In the genomic region with DNA sequence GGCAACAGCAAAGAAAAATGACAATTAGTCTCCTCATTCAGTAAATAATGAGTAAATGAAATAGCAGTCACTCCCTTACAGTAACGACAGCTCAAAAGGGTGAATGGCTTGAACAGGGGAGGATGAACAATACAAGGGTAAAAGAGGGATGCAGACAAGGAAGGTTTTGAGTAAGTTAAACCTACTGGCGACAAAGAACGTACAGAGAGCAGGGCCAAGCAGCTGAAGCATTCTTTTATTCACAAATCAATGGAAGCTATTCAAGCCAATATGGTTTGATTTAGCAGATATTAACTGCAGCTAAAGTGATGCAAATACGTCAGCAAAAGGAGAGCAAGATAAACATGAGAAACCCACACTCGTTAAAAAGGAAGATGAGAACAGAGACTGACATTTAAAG, we compare ENCODE assay signal across 21 cellular contexts.
A peak's percentile ranks its signal among the peaks of the same experiment; 100 is the strongest.
DNase-seq lines count a peak whose midpoint lies in the region; ATAC-seq and TF ChIP-seq lines count a peak whose summit lies in the region.
"Had no signal": no experiment of that assay in that cellular context is flagged by ENCODE, and none has a peak within 500 bp of the region (broad histone marks: within the 10 kb centered on the region; RNA-seq: fewer than 3 reads in every experiment).

No MANE protein-coding gene starts in this region.

- no peaks in the 10 kb centered on the region for H3F3A ChIP-seq in SK-N-SH (replicated peaks; ENCODE audit: insufficient read depth)

- H3K27me3 ChIP-seq in IMR-90 (ENCODE audit: control insufficient read depth, insufficient read depth, low read length) (no peaks in the 10 kb centered on the region), SK-N-SH (ENCODE audit: insufficient read depth) (no peaks in the 10 kb centered on the region)
- H3K27me3 ChIP-seq: ascending aorta, BLaER1, gastroesophageal sphincter, tibial artery had no signal

- no peak for TF ChIP-seq POLR2A in IMR-90 (IDR thresholded peaks at IDR 0.05; ENCODE audit: low read depth, low read length)

- H3K79me2 ChIP-seq in SK-N-SH (ENCODE audit: insufficient read depth): no peaks in the 10 kb centered on the region

- H3K36me3 ChIP-seq in IMR-90 (ENCODE audit: control insufficient read depth, insufficient read depth, low read length): no peaks in the 10 kb centered on the region
- H3K36me3 ChIP-seq in SK-N-SH (replicated peaks in 1 of 2; ENCODE audit: control insufficient read depth in 1 of 2, insufficient read depth in 2 of 2, low read length in 1 of 2): no peaks in the 10 kb centered on the region
- H3K36me3 ChIP-seq: ascending aorta, BLaER1, gastroesophageal sphincter, tibial artery had no signal

- DNase-seq in activated CD4-positive, alpha-beta T cell treated with anti-CD3 and anti-CD28 coated beads for 36 hours: no peak
- DNase-seq in activated CD4-positive, alpha-beta T cell treated with anti-CD3 and anti-CD28 coated beads, Interleukin-2, amount 50 U/mL, for 4 hours: no peak
- peak; percentile 15 for DNase-seq in IMR-90
- DNase-seq in activated naive CD8-positive, alpha-beta T cell treated with anti-CD3 and anti-CD28 coated beads for 36 hours: no peak
- no peak for DNase-seq in natural killer cell treated with Interleukin-12 subunit alpha and Interleukin-12 subunit beta and Interleukin-15 and Interleukin-18, amount 100 ng/mL, for 72 hours (ENCODE audit: low spot score)
- no peak for DNase-seq in SK-N-SH
- no peak for DNase-seq in CD1c-positive myeloid dendritic cell (ENCODE audit: extremely low spot score)
- DNase-seq: 8988T; DMS79 treated with DMSO at 0.1 percent for 48 hours; KG1; NCI-H1105 treated with DMSO at 0.1 percent for 48 hours; NCI-H2171 treated with DMSO at 0.1 percent for 48 hours; stimulated activated CD4-positive, alpha-beta T cell treated with anti-CD3 and anti-CD28 coated beads, Interleukin-4, amount 100 ng/mL, for 4 hours; SW 1271; tibial artery had no signal

- peak overlapping the region; percentile 57; the same call in 1 of the 2 replicates for H3K9ac ChIP-seq in IMR-90 (ENCODE audit: low read depth, low read length)
- no peak overlapping the region for H3K9ac ChIP-seq in SK-N-SH
- H3K9ac ChIP-seq: BLaER1 had no signal

- no peaks in the 10 kb centered on the region for H3K9me1 ChIP-seq in IMR-90 (ENCODE audit: insufficient read depth, low read length)

- H3K4ac ChIP-seq in IMR-90 (ENCODE audit: low read depth, low read length): no peak overlapping the region

- no peak overlapping the region for H3K56ac ChIP-seq in IMR-90 (ENCODE audit: extremely low read depth, insufficient read depth, low read length)

- no peak overlapping the region for H3K4me3 ChIP-seq in IMR-90 (ENCODE audit: insufficient read depth, low read depth, low read length)
- H3K4me3 ChIP-seq in SK-N-SH (ENCODE audit: low read depth in 2 of 2, low read length in 1 of 2): no peak overlapping the region
- H3K4me3 ChIP-seq: ascending aorta, BLaER1, gastroesophageal sphincter, skin epidermis, tibial artery had no signal

- H4K91ac ChIP-seq in IMR-90 (ENCODE audit: insufficient read depth, low read depth, low read length): no peak overlapping the region

- TF ChIP-seq CTCF in IMR-90 (conservative IDR thresholded peaks at IDR 0.05; ENCODE audit: low read depth, low read length) (no peak), SK-N-SH (IDR thresholded peaks at IDR 0.05) (no peak)

- no peaks in the 10 kb centered on the region for H3K9me3 Mint-ChIP-seq in activated CD4-positive, alpha-beta T cell treated with anti-CD3 and anti-CD28 coated beads for 36 hours (ENCODE audit: low read depth)
- H3K9me3 Mint-ChIP-seq in activated naive CD8-positive, alpha-beta T cell treated with anti-CD3 and anti-CD28 coated beads for 36 hours: no peaks in the 10 kb centered on the region
- no peaks in the 10 kb centered on the region for H3K9me3 Mint-ChIP-seq in natural killer cell treated with Interleukin-12 subunit alpha and Interleukin-12 subunit beta and Interleukin-15 and Interleukin-18, amount 100 ng/mL, for 72 hours

- H3K27ac Mint-ChIP-seq in activated CD4-positive, alpha-beta T cell treated with anti-CD3 and anti-CD28 coated beads for 36 hours: peak overlapping the region; percentile 87
- H3K27ac Mint-ChIP-seq in activated naive CD8-positive, alpha-beta T cell treated with anti-CD3 and anti-CD28 coated beads for 36 hours: peak overlapping the region; percentile 81
- H3K27ac Mint-ChIP-seq in natural killer cell treated with Interleukin-12 subunit alpha and Interleukin-12 subunit beta and Interleukin-15 and Interleukin-18, amount 100 ng/mL, for 72 hours: peak overlapping the region; percentile 93 to 94

- H4K5ac ChIP-seq in IMR-90 (ENCODE audit: low read depth, low read length): no peak overlapping the region

- H2BK120ac ChIP-seq in IMR-90 (ENCODE audit: low read depth, low read length): no peak overlapping the region

- intact Hi-C loops in activated CD4-positive, alpha-beta T cell treated with anti-CD3 and anti-CD28 coated beads for 36 hours (cut with DNase I, micrococcal nuclease): loop anchor here (1.0 to 2.0 kb wide), 3 partner anchors 15 to 21 kb away; no protein-coding TSS in a partner anchor
- intact Hi-C loops in IMR-90 (cut with micrococcal nuclease): no loop called here

- H3K4me1 ChIP-seq in IMR-90 (ENCODE audit: control insufficient read depth, insufficient read depth, low read length) (peaks cover 8% of the 10 kb centered on the region), SK-N-SH (ENCODE audit: control insufficient read depth in 1 of 2, insufficient read depth in 2 of 2, low read depth in 1 of 2, low read length in 1 of 2) (peaks cover 0 to 8% of the 10 kb centered on the region in 2 experiments; a peak in 2 of 4 replicates)
- H3K4me1 ChIP-seq: ascending aorta, BLaER1, tibial artery had no signal

- no peaks in the 10 kb centered on the region for H3K9me2 ChIP-seq in SK-N-SH

- H2AFZ ChIP-seq in IMR-90 (replicated peaks; ENCODE audit: low read length, poor library complexity) (no peak overlapping the region), SK-N-SH (ENCODE audit: low read depth) (no peak overlapping the region)

- H3K14ac ChIP-seq in IMR-90 (replicated peaks; ENCODE audit: low read depth, low read length): no peak overlapping the region

- no peak overlapping the region for H2BK20ac ChIP-seq in IMR-90 (ENCODE audit: low read depth, low read length)

- in situ Hi-C loops in IMR-90 (cut with MboI; ENCODE audit: low sequenced_read_pairs): no loop called here

- no peaks in the 10 kb centered on the region for H3K27me3 Mint-ChIP-seq in activated CD4-positive, alpha-beta T cell treated with anti-CD3 and anti-CD28 coated beads for 36 hours
- no peaks in the 10 kb centered on the region for H3K27me3 Mint-ChIP-seq in activated naive CD8-positive, alpha-beta T cell treated with anti-CD3 and anti-CD28 coated beads for 36 hours
- H3K27me3 Mint-ChIP-seq in natural killer cell treated with Interleukin-12 subunit alpha and Interleukin-12 subunit beta and Interleukin-15 and Interleukin-18, amount 100 ng/mL, for 72 hours: no peaks in the 10 kb centered on the region

- H3K27ac ChIP-seq in IMR-90 (ENCODE audit: insufficient read depth, low read length) (no peak overlapping the region), SK-N-SH (ENCODE audit: low read depth in 2 of 2, low read length in 1 of 2) (no peak overlapping the region)
- H3K27ac ChIP-seq: ascending aorta, BLaER1, gastroesophageal sphincter, HL-60, tibial artery had no signal

- TF ChIP-seq RAD21 in IMR-90 (IDR thresholded peaks at IDR 0.05; ENCODE audit: low read length) (no peak), SK-N-SH (IDR thresholded peaks at IDR 0.05; ENCODE audit: low read length) (no peak)

- peaks cover 8 to 32% of the 10 kb centered on the region in 2 experiments for H3K79me1 ChIP-seq in IMR-90 (ENCODE audit: low read depth in 1 of 2, low read length in 2 of 2)

- H3K4me2 ChIP-seq in IMR-90 (ENCODE audit: low read depth, low read length) (peak overlapping the region; percentile 63), SK-N-SH (no peak overlapping the region)
- H3K4me2 ChIP-seq: BLaER1 had no signal

- no peak overlapping the region for H2BK15ac ChIP-seq in IMR-90 (ENCODE audit: low read depth, low read length)

- no peaks in the 10 kb centered on the region; the same call in 1 of the 2 replicates for H4K20me1 ChIP-seq in IMR-90 (ENCODE audit: insufficient read depth, low read length)
- no peaks in the 10 kb centered on the region for H4K20me1 ChIP-seq in SK-N-SH (ENCODE audit: insufficient read depth)
- H4K20me1 ChIP-seq: BLaER1 had no signal

- ATAC-seq in activated CD4-positive, alpha-beta T cell treated with anti-CD3 and anti-CD28 coated beads for 36 hours: no peak
- peak; percentile 27 for ATAC-seq in IMR-90 (ENCODE audit: low read depth)
- peak in 1 of 2 donors; percentile 11 for ATAC-seq in natural killer cell treated with Interleukin-12 subunit alpha and Interleukin-12 subunit beta and Interleukin-15 and Interleukin-18, amount 100 ng/mL, for 72 hours
- ATAC-seq in GM21723 (IDR thresholded peaks at IDR 0.05; ENCODE audit: unreplicated experiment): no peak
- ATAC-seq: gastroesophageal sphincter had no signal

- peak overlapping the region; percentile 47 for H3K4me3 Mint-ChIP-seq in activated CD4-positive, alpha-beta T cell treated with anti-CD3 and anti-CD28 coated beads for 36 hours
- H3K4me3 Mint-ChIP-seq in activated naive CD8-positive, alpha-beta T cell treated with anti-CD3 and anti-CD28 coated beads for 36 hours: peak overlapping the region; percentile 36
- H3K4me3 Mint-ChIP-seq in natural killer cell treated with Interleukin-12 subunit alpha and Interleukin-12 subunit beta and Interleukin-15 and Interleukin-18, amount 100 ng/mL, for 72 hours: peak overlapping the region; percentile 80

- dilution Hi-C loops in IMR-90 (cut with HindIII; ENCODE audit: low sequenced_read_pairs, unreplicated experiment): no loop called here

- no peak for TF ChIP-seq EP300 in SK-N-SH (IDR thresholded peaks at IDR 0.05; ENCODE audit: borderline replicate concordance in 1 of 2, low read depth in 1 of 2, low read length in 1 of 2)

- peaks cover 89% of the 10 kb centered on the region for H3K4me1 Mint-ChIP-seq in activated CD4-positive, alpha-beta T cell treated with anti-CD3 and anti-CD28 coated beads for 36 hours
- peaks cover 89% of the 10 kb centered on the region for H3K4me1 Mint-ChIP-seq in activated naive CD8-positive, alpha-beta T cell treated with anti-CD3 and anti-CD28 coated beads for 36 hours
- peaks cover 82 to 91% of the 10 kb centered on the region in 2 donors for H3K4me1 Mint-ChIP-seq in natural killer cell treated with Interleukin-12 subunit alpha and Interleukin-12 subunit beta and Interleukin-15 and Interleukin-18, amount 100 ng/mL, for 72 hours (ENCODE audit: low read depth in 2 of 2)

- CTCF ChIA-PET in activated CD4-positive, alpha-beta T cell treated with anti-CD3 and anti-CD28 coated beads for 36 hours (lab: Charles Lee): interaction anchor here (0.8 to 8.3 kb wide), 6 partner anchors 13 to 347 kb away, joined by 3 to 82 read pairs (median 4); no protein-coding TSS in a partner anchor
- CTCF ChIA-PET in IMR-90 (lab: Yijun Ruan, JAX): interaction anchor here (0.6 kb wide), 1 partner anchor 65 kb away, joined by 4 read pairs; no protein-coding TSS in a partner anchor
- CTCF ChIA-PET in SK-N-SH (lab: Yijun Ruan, JAX): interaction anchor here (1.3 to 3.6 kb wide), 3 partner anchors 16 to 348 kb away, joined by 3 to 19 read pairs (median 4); no protein-coding TSS in a partner anchor

- H3K23ac ChIP-seq in IMR-90 (ENCODE audit: low read depth, low read length): no peak overlapping the region

- H2AK9ac ChIP-seq in IMR-90 (replicated peaks; ENCODE audit: low read depth, low read length, poor library complexity): no peak overlapping the region

- POLR2A ChIA-PET in activated CD4-positive, alpha-beta T cell treated with anti-CD3 and anti-CD28 coated beads for 36 hours (lab: Charles Lee): interaction anchor here (0.6 to 1.2 kb wide), 2 partner anchors 15 to 19 kb away, joined by 3 to 4 read pairs; no protein-coding TSS in a partner anchor
- POLR2A ChIA-PET in IMR-90 (lab: Charles Lee; ENCODE audit: unreplicated experiment) (no interaction called here), SK-N-SH (lab: Yijun Ruan, JAX) (interaction anchor here (1.0 kb wide), 1 partner anchor 9 kb away, joined by 4 read pairs; no protein-coding TSS in a partner anchor)

- H4K8ac ChIP-seq in IMR-90 (ENCODE audit: low read depth in 2 of 2, low read length in 2 of 2): no peak overlapping the region

- no TSS peak for BruUV-seq in IMR-90 (replicated peaks; lab: Mats Ljungman, UMichigan)

- no peak overlapping the region for H2AK5ac ChIP-seq in IMR-90 (ENCODE audit: low read depth, low read length)

- H3K18ac ChIP-seq in IMR-90 (ENCODE audit: low read depth, low read length): no peak overlapping the region

- H3K36me3 Mint-ChIP-seq in activated CD4-positive, alpha-beta T cell treated with anti-CD3 and anti-CD28 coated beads for 36 hours (ENCODE audit: low read depth): peaks cover 5% of the 10 kb centered on the region
- peaks cover 14% of the 10 kb centered on the region for H3K36me3 Mint-ChIP-seq in activated naive CD8-positive, alpha-beta T cell treated with anti-CD3 and anti-CD28 coated beads for 36 hours
- H3K36me3 Mint-ChIP-seq in natural killer cell treated with Interleukin-12 subunit alpha and Interleukin-12 subunit beta and Interleukin-15 and Interleukin-18, amount 100 ng/mL, for 72 hours: peaks cover 26% of the 10 kb centered on the region

- H2BK5ac ChIP-seq in IMR-90 (ENCODE audit: low read depth, low read length, poor library complexity, severe bottlenecking): no peak overlapping the region

- WGBS in IMR-90 (ENCODE audit: extremely low coverage in 2 of 2, insufficient read length in 1 of 2), 2 experiments: 80% methylated on average over 1 of the region's 5 CpGs; no CpG with 5 or more reads in 1 of the 2 experiments
- 72% methylated on average over 5 of the region's 5 CpGs for WGBS in SK-N-SH (ENCODE audit: low lambda C conversion rate)

- H3K9me3 ChIP-seq in IMR-90 (ENCODE audit: control insufficient read depth, insufficient read depth, low read length) (no peaks in the 10 kb centered on the region), SK-N-SH (no peaks in the 10 kb centered on the region)
- H3K9me3 ChIP-seq: ascending aorta, BLaER1, gastroesophageal sphincter, tibial artery had no signal
